ENCODE assay signal across 19 cellular contexts in the genomic region with DNA sequence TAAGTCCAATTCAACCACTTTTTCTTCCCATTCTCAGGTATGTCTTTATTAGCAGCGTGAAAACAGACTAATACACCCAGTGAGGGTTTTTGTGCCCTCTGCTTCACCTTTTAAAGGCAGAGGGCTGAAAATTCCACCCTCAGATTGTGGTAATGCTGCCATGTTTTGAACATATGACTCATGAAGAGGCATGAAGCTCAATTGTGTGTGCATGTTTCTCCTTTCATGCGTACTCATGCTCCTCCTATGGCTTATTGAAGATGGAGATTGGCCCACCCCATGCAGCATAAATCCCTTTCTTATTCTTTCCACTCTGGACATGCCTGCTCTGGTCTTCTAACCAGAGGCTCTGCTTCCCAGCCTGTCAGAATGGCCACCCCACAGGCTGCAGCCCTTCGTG.
DNase-seq lines count a peak whose midpoint lies in the region; ATAC-seq and TF ChIP-seq lines count a peak whose summit lies in the region.
"Had no signal": no experiment of that assay in that cellular context is flagged by ENCODE, and none has a peak within 500 bp of the region (broad histone marks: within the 10 kb centered on the region; RNA-seq: fewer than 3 reads in every experiment).

No MANE protein-coding gene starts in this region.

- H3K4me1 ChIP-seq in ACC112 (ENCODE audit: control insufficient read depth, insufficient read depth, low read length, unreplicated experiment), result peaks cover 21% of the 10 kb centered on the region
- no peaks in the 10 kb centered on the region for H3K4me1 ChIP-seq in mesenchymal stem cell (ENCODE audit: control insufficient read depth, insufficient read depth, low read depth, low read length)
- H3K4me1 ChIP-seq: HAP-1 had no signal

- ATAC-seq in GM18861 (IDR thresholded peaks at IDR 0.05; ENCODE audit: unreplicated experiment), result no peak
- ATAC-seq: A549, Panc1 had no signal

- no peak overlapping the region for H2BK120ac ChIP-seq in mesenchymal stem cell (ENCODE audit: low read depth, low read length)

- peak overlapping the region in 1 of 2 experiments; percentile 38 for H2BK12ac ChIP-seq in mesenchymal stem cell (ENCODE audit: low read length in 2 of 2)

- H3K79me1 ChIP-seq in mesenchymal stem cell (replicated peaks; ENCODE audit: low read length, poor library complexity, severe bottlenecking), result no peaks in the 10 kb centered on the region

- H2AK5ac ChIP-seq in mesenchymal stem cell (ENCODE audit: low read length, severe bottlenecking), result no peak overlapping the region

- TF ChIP-seq CTCF in endothelial cell (IDR thresholded peaks at IDR 0.05; ENCODE audit: unreplicated experiment), result no peak

- H3K27me3 Mint-ChIP-seq in endothelial cell (ENCODE audit: unreplicated experiment), result no peaks in the 10 kb centered on the region

- no peak overlapping the region for H3K27ac Mint-ChIP-seq in endothelial cell (ENCODE audit: unreplicated experiment)

- H3K4me1 Mint-ChIP-seq in endothelial cell (ENCODE audit: unreplicated experiment), result peaks cover 23% of the 10 kb centered on the region

- no peak overlapping the region for H2BK15ac ChIP-seq in mesenchymal stem cell (ENCODE audit: low read depth, poor library complexity, severe bottlenecking)

- H3K9me3 Mint-ChIP-seq in endothelial cell (ENCODE audit: unreplicated experiment), result no peaks in the 10 kb centered on the region

- H3K23ac ChIP-seq in mesenchymal stem cell (ENCODE audit: low read length in 2 of 2), result no peak overlapping the region

- peak overlapping the region; percentile 69 to 87 for H3K18ac ChIP-seq in mesenchymal stem cell (ENCODE audit: low read depth in 1 of 2, low read length in 2 of 2)

- no peak overlapping the region for H4K91ac ChIP-seq in mesenchymal stem cell (ENCODE audit: low read length)

- H2BK5ac ChIP-seq in mesenchymal stem cell (ENCODE audit: low read depth, low read length, poor library complexity, severe bottlenecking), result no peak overlapping the region

- H3K4ac ChIP-seq in mesenchymal stem cell (ENCODE audit: low read depth in 1 of 2, low read length in 2 of 2), result peak overlapping the region in 1 of 2 experiments; percentile 57

- peak; percentile 34 for DNase-seq in M059J (ENCODE audit: low read depth)
- DNase-seq in endothelial cell (ENCODE audit: low spot score), result no peak
- no peak for DNase-seq in mesenchymal stem cell
- no peak for DNase-seq in DMS79 treated with DMSO at 0.1 percent for 48 hours (lab: John Stamatoyannopoulos, UW)
- DNase-seq in MG63, result no peak
- DNase-seq: EL, KBM-7, NCI-H1048, NCI-H146, NCI-H2081 treated with DMSO at 0.1 percent for 48 hours, NCI-H510A treated with DMSO at 0.1 percent for 48 hours, Right ventricle myocardium superior had no signal

- H3K79me2 ChIP-seq in ACC112 (ENCODE audit: control insufficient read depth, insufficient read depth, low read length, unreplicated experiment), result no peaks in the 10 kb centered on the region

- H3K27me3 ChIP-seq in ACC112 (ENCODE audit: insufficient read depth, low read length) (no peaks in the 10 kb centered on the region), mesenchymal stem cell (ENCODE audit: control insufficient read depth in 1 of 2, insufficient read depth in 1 of 2, low read length in 2 of 2) (no peaks in the 10 kb centered on the region), MG63 (no peaks in the 10 kb centered on the region)

- H3K4me2 ChIP-seq in mesenchymal stem cell (ENCODE audit: low read length, poor library complexity, severe bottlenecking), result no peak overlapping the region
- H3K4me2 ChIP-seq: A549 had no signal

- 95% methylated on average over 3 of the region's 3 CpGs for WGBS in mesenchymal stem cell

- no peaks in the 10 kb centered on the region for H3K9me3 ChIP-seq in mesenchymal stem cell (ENCODE audit: control insufficient read depth, low read length)
- H3K9me3 ChIP-seq in MG63, result no peaks in the 10 kb centered on the region
- H3K9me3 ChIP-seq: A549, HAP-1 had no signal

- H3K4me3 ChIP-seq in ACC112 (ENCODE audit: low read depth, low read length) (no peak overlapping the region), mesenchymal stem cell (ENCODE audit: insufficient read depth in 1 of 2, low read depth in 1 of 2, low read length in 2 of 2) (no peak overlapping the region), MG63 (no peak overlapping the region)
- H3K4me3 ChIP-seq: A549, HAP-1, SK-N-MC had no signal

- H3K4me3 Mint-ChIP-seq in endothelial cell (ENCODE audit: unreplicated experiment), result peak overlapping the region; percentile 19
- H3K4me3 Mint-ChIP-seq: CD14-positive monocyte had no signal

- no peaks in the 10 kb centered on the region for H3K36me3 ChIP-seq in ACC112 (ENCODE audit: insufficient read depth, low read length)
- no peaks in the 10 kb centered on the region for H3K36me3 ChIP-seq in mesenchymal stem cell (ENCODE audit: control insufficient read depth in 1 of 2, insufficient read depth in 2 of 2, low read depth in 1 of 2, low read length in 2 of 2)
- no peaks in the 10 kb centered on the region for H3K36me3 ChIP-seq in MG63
- H3K36me3 ChIP-seq: HAP-1 had no signal

- no peak overlapping the region for H3K9ac ChIP-seq in mesenchymal stem cell (ENCODE audit: low read length)

- H2AFZ ChIP-seq in ACC112 (ENCODE audit: low read length, unreplicated experiment) (no peak overlapping the region), mesenchymal stem cell (ENCODE audit: low read depth, low read length) (no peak overlapping the region)

- H3K27ac ChIP-seq in ACC112 (ENCODE audit: low read depth, low read length) (peak overlapping the region; percentile 52; the same call in 1 of the 2 replicates), mesenchymal stem cell (ENCODE audit: low read length, poor library complexity, severe bottlenecking) (no peak overlapping the region)
- H3K27ac ChIP-seq: A549, SK-N-MC had no signal

- no peak overlapping the region for H4K8ac ChIP-seq in mesenchymal stem cell (ENCODE audit: low read length)

- H3K36me3 Mint-ChIP-seq in endothelial cell (ENCODE audit: low read depth, unreplicated experiment), result peaks cover 4% of the 10 kb centered on the region
- H3K36me3 Mint-ChIP-seq: CD14-positive monocyte had no signal

- H3K14ac ChIP-seq in mesenchymal stem cell (ENCODE audit: low read length in 2 of 2), result no peak overlapping the region
